2 cellular contexts compared by ENCODE assay signal in genomic region chr3:185909913-185910312, GRCh38.
TF ChIP-seq lines count a peak whose summit lies in the region.

No MANE protein-coding gene starts in this region.

TF ChIP-seq in HEK293, 187 proteins besides CTCF, POLR2A, EP300 and RAD21:
- 0 out of 2 replicates have a peak, but pooled peaks have one; percentile 56 for TF ChIP-seq ZNF280D (tag by site-specific recombination; IDR thresholded peaks at IDR 0.05)
- TF ChIP-seq ZNF146 (tag by site-specific recombination; IDR thresholded peaks at IDR 0.05) = peak; percentile 94
TF ChIP-seq in HEK293: peak in this region for 2; not testable (repeated sequence) for 185.

TF ChIP-seq in K562, 482 proteins besides CTCF, POLR2A, EP300 and RAD21:
- TF ChIP-seq ZNF146 (CRISPR knock-in tag; IDR thresholded peaks at IDR 0.05; ENCODE audit: unreplicated experiment) = peak; percentile 82
